In the genomic region with DNA sequence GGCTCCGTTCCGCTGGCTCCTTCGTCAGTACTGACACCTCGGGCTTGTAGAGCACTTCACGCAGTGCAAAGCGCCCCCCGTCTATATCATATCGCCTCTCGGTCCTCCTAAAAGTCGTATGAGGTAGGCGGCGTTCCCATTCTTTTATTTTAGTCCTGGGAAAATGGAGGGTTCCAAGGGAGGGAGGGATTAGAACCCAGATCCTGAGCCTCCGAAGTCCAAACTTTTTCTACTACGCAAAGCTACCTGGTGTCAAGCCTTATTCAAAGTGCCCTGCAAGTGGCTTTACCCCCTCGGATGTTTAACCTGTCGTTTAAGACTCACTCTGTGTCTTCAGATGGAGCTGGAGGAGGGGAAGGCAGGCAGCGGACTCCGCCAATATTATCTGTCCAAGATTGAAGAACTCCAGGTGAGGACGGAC, we compare ENCODE assay signal across 9 cellular contexts. TPM values are rescaled to one million over a fixed set of nuclear protein-coding genes. Genes with fewer than 3 reads are reported as not detected.
DNase-seq lines count a peak whose midpoint lies in the region; ATAC-seq and TF ChIP-seq lines count a peak whose summit lies in the region.
"Had no signal": no experiment of that assay in that cellular context is flagged by ENCODE, and none has a peak within 500 bp of the region (broad histone marks: within the 10 kb centered on the region; RNA-seq: fewer than 3 reads in every experiment).

No MANE protein-coding gene starts in this region.

- TF ChIP-seq EP300 in gastroesophageal sphincter (IDR thresholded peaks at IDR 0.05) = no peak

- H3K36me3 ChIP-seq in H7 (replicated peaks; ENCODE audit: control insufficient read depth, insufficient read depth, low read length) (peaks cover 60% of the 10 kb centered on the region), gastroesophageal sphincter (peaks cover 0 to 69% of the 10 kb centered on the region in 2 donors), skeletal muscle tissue (ENCODE audit: control insufficient read depth in 3 of 3, insufficient read depth in 3 of 3, low read length in 3 of 3) (peaks cover 63 to 75% (median 68%) of the 10 kb centered on the region in 3 donors)

- H3K4me3 ChIP-seq in H7 (ENCODE audit: insufficient read depth, low read depth, low read length) (peak overlapping the region; percentile 96), gastroesophageal sphincter (peak overlapping the region; percentile 43 to 90), skeletal muscle tissue (ENCODE audit: low read length in 3 of 3) (peak overlapping the region; percentile 92 to 98 (median 94))

- H3K9ac ChIP-seq in skeletal muscle tissue (ENCODE audit: low read depth in 1 of 3, low read length in 3 of 3) = peak overlapping the region; percentile 88 to 95 (median 92)

- TF ChIP-seq CTCF in VCaP (conservative IDR thresholded peaks at IDR 0.05) = 0 out of 2 replicates have a peak, but pooled peaks have one; percentile 16
- no peak for TF ChIP-seq CTCF in gastroesophageal sphincter (IDR thresholded peaks at IDR 0.05)

- H3K27me3 ChIP-seq in H7 (ENCODE audit: control insufficient read depth, insufficient read depth, low read length) (no peaks in the 10 kb centered on the region), gastroesophageal sphincter (no peaks in the 10 kb centered on the region), skeletal muscle tissue (ENCODE audit: control insufficient read depth in 3 of 3, insufficient read depth in 3 of 3, low read length in 3 of 3) (no peaks in the 10 kb centered on the region)

- H3K27ac ChIP-seq in VCaP (peak overlapping the region; percentile 93), gastroesophageal sphincter (peak overlapping the region; percentile 29 to 89 (median 86)), skeletal muscle tissue (ENCODE audit: low read depth, low read length) (peak overlapping the region; percentile 95)

- DNase-seq in H7 (no peak), NCI-H345 (lab: John Stamatoyannopoulos, UW) (no peak), HuH-7 (ENCODE audit: low spot score) (no peak)

- ATAC-seq in gastroesophageal sphincter (no peak), GM19023 (IDR thresholded peaks at IDR 0.05; ENCODE audit: unreplicated experiment) (no peak), GM18861 (IDR thresholded peaks at IDR 0.05; ENCODE audit: unreplicated experiment) (no peak)

- peaks cover 0 to 58% (median 24%) of the 10 kb centered on the region in 3 donors for H3K4me1 ChIP-seq in gastroesophageal sphincter
- peaks cover 23 to 38% (median 24%) of the 10 kb centered on the region in 3 donors for H3K4me1 ChIP-seq in skeletal muscle tissue (ENCODE audit: control insufficient read depth in 3 of 3, insufficient read depth in 3 of 3, low read length in 3 of 3)

- TF ChIP-seq POLR2A in gastroesophageal sphincter (IDR thresholded peaks at IDR 0.05) = no peak

- 0 to 2% methylated on average over 3 to 13 of the region's 19 CpGs for WGBS in gastroesophageal sphincter (ENCODE audit: low coverage in 1 of 2), 2 donors

- H3K9me3 ChIP-seq in gastroesophageal sphincter (no peaks in the 10 kb centered on the region), skeletal muscle tissue (ENCODE audit: control insufficient read depth in 3 of 3, low read length in 3 of 3) (no peaks in the 10 kb centered on the region)

RNA-seq across cellular contexts. Expression of a gene that starts 0.3 kb away (rescaled TPM):
- total RNA-seq in H7 (2014; rRNA removed; shearing (Covaris generic)) = 30.0 and 54.1 TPM in 2 replicates
- total RNA-seq in gastroesophageal sphincter (10 to 100 TPM; 36.3 to 53.2 (median 51.7) TPM), skeletal muscle tissue (62.6 TPM)

RNA-seq across cellular contexts. Expression of a gene that starts 0.6 kb away (rescaled TPM):
- total RNA-seq in H7 (2014; rRNA removed; shearing (Covaris generic)) = 29.9 and 34.9 TPM in 2 replicates
- total RNA-seq in gastroesophageal sphincter = 100 to 1,000 TPM in 2 of 4 donors, 10 to 100 TPM in 2; 79.5 to 110 (median 95.7) TPM
- 41.2 TPM for total RNA-seq in skeletal muscle tissue

RNA-seq across cellular contexts. Expression of a gene that starts 14.7 kb away (rescaled TPM):
- total RNA-seq in H7 (2014; rRNA removed; shearing (Covaris generic)) = 141 and 144 TPM in 2 replicates
- total RNA-seq in gastroesophageal sphincter (100 to 1,000 TPM; 103 to 160 (median 141) TPM), skeletal muscle tissue (44.4 TPM)

RNA-seq across cellular contexts. Expression of a gene that starts 45.7 kb away (rescaled TPM):
- total RNA-seq in H7 (2014; rRNA removed; shearing (Covaris generic)) = not detected in 2 replicates
- total RNA-seq in gastroesophageal sphincter = under 1 TPM in 1 of 4 donors, not detected in 3; 0.23 TPM
- total RNA-seq in skeletal muscle tissue = not detected
- total RNA-seq: glomerular endothelial cell had no signal

RNA-seq across cellular contexts. Expression of a gene that starts 53.8 kb away (rescaled TPM):
- total RNA-seq in H7 (2014; rRNA removed; shearing (Covaris generic)) = 34.5 and 41.8 TPM in 2 replicates
- total RNA-seq in gastroesophageal sphincter (100 to 1,000 TPM in 2 of 4 donors, 10 to 100 TPM in 2; 66.6 to 126 (median 98.8) TPM), skeletal muscle tissue (69.9 TPM)
